Comparison of ENCODE assay signal across 1 cellular context in the genomic region with DNA sequence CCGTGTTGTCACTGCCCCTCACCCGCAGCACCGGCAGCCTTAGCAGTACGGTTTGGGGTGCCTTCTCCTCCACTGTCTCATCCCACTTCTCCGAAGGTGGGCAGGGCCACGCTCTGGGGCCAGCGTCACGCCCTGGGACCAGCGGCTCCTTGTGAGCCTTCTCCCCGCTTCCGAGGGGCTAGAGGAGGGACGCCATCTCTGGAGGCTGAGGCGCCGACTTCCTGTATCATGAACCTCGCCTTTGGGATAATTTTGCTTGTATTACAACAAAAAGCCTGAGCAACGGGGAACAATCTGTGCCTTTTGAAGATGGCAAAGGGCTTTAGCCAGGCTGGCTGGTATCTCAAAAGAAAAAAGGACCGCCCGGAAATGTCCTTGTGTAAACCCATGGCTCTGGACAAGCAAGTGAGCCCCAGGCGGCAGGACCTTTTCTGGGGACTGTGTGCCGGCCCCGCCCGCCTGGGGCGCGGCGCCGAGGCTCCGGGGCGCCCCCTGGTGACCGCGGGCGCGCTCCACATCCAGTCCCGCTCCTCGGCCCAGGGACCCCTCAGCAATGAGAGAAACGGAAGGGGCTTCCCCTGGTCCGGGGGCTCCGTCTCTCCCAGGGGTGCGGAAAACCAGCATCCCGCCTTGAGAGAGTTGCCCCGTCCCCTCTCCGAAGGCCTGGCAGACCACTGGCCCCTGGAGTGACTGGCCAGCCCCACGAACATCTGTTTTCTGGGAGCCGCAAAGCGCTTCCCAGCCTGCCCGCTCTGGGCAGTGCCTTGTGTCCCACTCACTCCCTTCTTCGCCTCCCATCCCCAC.
TF ChIP-seq lines count a peak whose summit lies in the region.

No MANE protein-coding gene starts in this region.

TF ChIP-seq in GM12878, 131 proteins besides CTCF, POLR2A, EP300 and RAD21 (continued from another document and continues in another):
- TF ChIP-seq, protein P1, sequence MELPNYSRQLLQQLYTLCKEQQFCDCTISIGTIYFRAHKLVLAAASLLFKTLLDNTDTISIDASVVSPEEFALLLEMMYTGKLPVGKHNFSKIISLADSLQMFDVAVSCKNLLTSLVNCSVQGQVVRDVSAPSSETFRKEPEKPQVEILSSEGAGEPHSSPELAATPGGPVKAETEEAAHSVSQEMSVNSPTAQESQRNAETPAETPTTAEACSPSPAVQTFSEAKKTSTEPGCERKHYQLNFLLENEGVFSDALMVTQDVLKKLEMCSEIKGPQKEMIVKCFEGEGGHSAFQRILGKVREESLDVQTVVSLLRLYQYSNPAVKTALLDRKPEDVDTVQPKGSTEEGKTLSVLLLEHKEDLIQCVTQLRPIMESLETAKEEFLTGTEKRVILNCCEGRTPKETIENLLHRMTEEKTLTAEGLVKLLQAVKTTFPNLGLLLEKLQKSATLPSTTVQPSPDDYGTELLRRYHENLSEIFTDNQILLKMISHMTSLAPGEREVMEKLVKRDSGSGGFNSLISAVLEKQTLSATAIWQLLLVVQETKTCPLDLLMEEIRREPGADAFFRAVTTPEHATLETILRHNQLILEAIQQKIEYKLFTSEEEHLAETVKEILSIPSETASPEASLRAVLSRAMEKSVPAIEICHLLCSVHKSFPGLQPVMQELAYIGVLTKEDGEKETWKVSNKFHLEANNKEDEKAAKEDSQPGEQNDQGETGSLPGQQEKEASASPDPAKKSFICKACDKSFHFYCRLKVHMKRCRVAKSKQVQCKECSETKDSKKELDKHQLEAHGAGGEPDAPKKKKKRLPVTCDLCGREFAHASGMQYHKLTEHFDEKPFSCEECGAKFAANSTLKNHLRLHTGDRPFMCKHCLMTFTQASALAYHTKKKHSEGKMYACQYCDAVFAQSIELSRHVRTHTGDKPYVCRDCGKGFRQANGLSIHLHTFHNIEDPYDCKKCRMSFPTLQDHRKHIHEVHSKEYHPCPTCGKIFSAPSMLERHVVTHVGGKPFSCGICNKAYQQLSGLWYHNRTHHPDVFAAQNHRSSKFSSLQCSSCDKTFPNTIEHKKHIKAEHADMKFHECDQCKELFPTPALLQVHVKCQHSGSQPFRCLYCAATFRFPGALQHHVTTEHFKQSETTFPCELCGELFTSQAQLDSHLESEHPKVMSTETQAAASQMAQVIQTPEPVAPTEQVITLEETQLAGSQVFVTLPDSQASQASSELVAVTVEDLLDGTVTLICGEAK (IDR thresholded peaks at IDR 0.05; ENCODE audit: borderline replicate concordance), result no peak
- no peak for TF ChIP-seq ZSCAN29 (IDR thresholded peaks at IDR 0.05)
- TF ChIP-seq ZBTB33 (IDR thresholded peaks at IDR 0.05), result no peak
- TF ChIP-seq PAX5 (IDR thresholded peaks at IDR 0.05; ENCODE audit: borderline replicate concordance, low read depth, low read length), result 0 out of 2 replicates have a peak, but pooled peaks have one; percentile 24
- no peak for TF ChIP-seq WRNIP1 (IDR thresholded peaks at IDR 0.05; ENCODE audit: borderline replicate concordance, low read depth, low read length)
- 0 out of 2 replicates have a peak, but pooled peaks have one; percentile 17 for TF ChIP-seq MXI1 (IDR thresholded peaks at IDR 0.05; ENCODE audit: low read depth, low read length)
- TF ChIP-seq ZNF687 (IDR thresholded peaks at IDR 0.05), result peak; percentile 86
- no peak for TF ChIP-seq SUZ12 (IDR thresholded peaks at IDR 0.05; ENCODE audit: unreplicated experiment)
- TF ChIP-seq CUX1 (IDR thresholded peaks at IDR 0.05; ENCODE audit: insufficient replicate concordance, low read depth, low read length), result no peak
- peak; percentile 44 for TF ChIP-seq NR2F1 (conservative IDR thresholded peaks at IDR 0.05)
- 0 out of 2 replicates have a peak, but pooled peaks have one; percentile 8 for TF ChIP-seq ESRRA (IDR thresholded peaks at IDR 0.05; ENCODE audit: low read length)
- 0 out of 2 replicates have a peak, but pooled peaks have one; percentile 28 for TF ChIP-seq MAX (IDR thresholded peaks at IDR 0.05; ENCODE audit: low read depth, low read length)
- peak; percentile 59 for TF ChIP-seq GATAD2B (conservative IDR thresholded peaks at IDR 0.05; ENCODE audit: low read depth)
- 0 out of 4 replicates have a peak, but pooled peaks of 1 of the 2 experiments have one; percentile 58 for TF ChIP-seq SRF (IDR thresholded peaks at IDR 0.05; ENCODE audit: low read depth in 2 of 2, low read length in 2 of 2)
- TF ChIP-seq STAT1 (conservative IDR thresholded peaks at IDR 0.05), result peak; percentile 88; the same call in 1 of the 2 replicates
- TF ChIP-seq TBL1XR1 (IDR thresholded peaks at IDR 0.05; ENCODE audit: low read depth, low read length), result peak; percentile 59; the same call in 1 of the 2 replicates
- TF ChIP-seq CHD2 (IDR thresholded peaks at IDR 0.05; ENCODE audit: borderline replicate concordance, low read depth, low read length), result 0 out of 2 replicates have a peak, but pooled peaks have one; percentile 39
- peak; percentile 59 for TF ChIP-seq RUNX3 (IDR thresholded peaks at IDR 0.05; ENCODE audit: low read length)
- no peak for TF ChIP-seq SREBF1 (IDR thresholded peaks at IDR 0.05; ENCODE audit: low read length)
- TF ChIP-seq ZNF274 (IDR thresholded peaks at IDR 0.05; ENCODE audit: insufficient read depth, insufficient read length), result no peak
- peak; percentile 39; the same call in 1 of the 2 replicates for TF ChIP-seq LARP7 (IDR thresholded peaks at IDR 0.05)
- TF ChIP-seq YY1 (IDR thresholded peaks at IDR 0.05; ENCODE audit: low read depth, low read length), result peak; percentile 75
- TF ChIP-seq DPF2 (IDR thresholded peaks at IDR 0.05), result peak; percentile 72; the same call in 1 of the 2 replicates
- no peak for TF ChIP-seq ZBTB4 (CRISPR knock-in tag; IDR thresholded peaks at IDR 0.05)
- TF ChIP-seq PRDM15 (CRISPR knock-in tag; IDR thresholded peaks at IDR 0.05), result no peak
- no peak for TF ChIP-seq SPI1 (IDR thresholded peaks at IDR 0.05; ENCODE audit: borderline replicate concordance, insufficient read depth, low read depth, low read length)
